ENCODE assay signal across 8 cellular contexts in the genomic region with DNA sequence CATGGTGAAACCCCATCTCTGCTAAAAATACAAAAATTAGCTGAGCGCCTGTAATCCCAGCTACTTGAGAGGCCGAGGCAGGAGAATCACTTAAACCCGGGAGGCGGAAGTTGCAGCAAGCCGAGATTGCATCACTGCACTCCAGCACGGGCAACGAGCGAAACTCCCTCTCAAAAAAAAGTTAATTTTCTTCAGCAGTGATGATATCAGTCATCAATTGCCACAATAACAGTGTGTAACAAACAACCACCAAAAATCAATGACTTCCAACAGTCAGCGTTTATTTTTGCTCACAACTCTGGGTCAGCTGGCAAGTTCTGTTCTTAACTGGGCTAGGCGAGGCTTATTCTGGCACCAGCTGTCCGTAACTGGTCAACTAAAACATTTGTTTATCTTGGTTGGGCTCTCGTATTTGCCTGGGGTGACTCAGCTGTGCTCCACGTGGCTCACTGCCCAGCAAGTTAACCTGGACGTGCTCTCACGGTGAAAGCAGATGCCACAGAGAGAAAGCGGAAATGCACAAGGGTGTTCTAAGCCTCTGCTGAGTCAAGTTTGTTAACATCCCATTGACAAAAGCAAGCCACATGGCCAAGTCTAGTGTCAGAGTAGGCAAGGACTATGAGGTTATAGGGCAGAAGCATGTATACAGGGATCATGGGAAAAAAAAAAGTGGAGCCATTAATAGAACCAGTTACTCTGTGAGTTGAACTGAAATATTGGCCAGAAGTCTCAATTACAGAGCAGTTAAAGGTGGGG. TPM values are rescaled to one million over a fixed set of nuclear protein-coding genes. Genes with fewer than 3 reads are reported as not detected.
DNase-seq lines count a peak whose midpoint lies in the region; ATAC-seq and TF ChIP-seq lines count a peak whose summit lies in the region.

No MANE protein-coding gene starts in this region.

- POLR2A ChIA-PET in RWPE1 (lab: Yijun Ruan, JAX; ENCODE audit: low non-redundant PET), result no interaction called here

- peak; percentile 91 for DNase-seq in A172 (ENCODE audit: low spot score)
- DNase-seq in HT1080 (ENCODE audit: low read depth), result peak; percentile 94
- peak; percentile 85 for DNase-seq in RWPE1 (ENCODE audit: low spot score)
- DNase-seq in fibroblast of peridontal ligament (ENCODE audit: extremely low read depth), result peak; percentile 1
- peak; percentile 5 for DNase-seq in occipital lobe (lab: John Stamatoyannopoulos, UW)
- DNase-seq in NCI-H1694 treated with DMSO at 0.1 percent for 48 hours (lab: John Stamatoyannopoulos, UW), result no peak
- no peak for DNase-seq in midbrain (lab: John Stamatoyannopoulos, UW)

- ATAC-seq in activated CD4-positive, CD25-positive, alpha-beta regulatory T cell treated with anti-CD3 and anti-CD28 coated beads, Interleukin-2, amount 50 U/mL, for 24 hours, result no peak

- no peak for TF ChIP-seq CTCF in RWPE1 (conservative IDR thresholded peaks at IDR 0.05; ENCODE audit: low read depth)

- CTCF ChIA-PET in RWPE1 (lab: Yijun Ruan, JAX), result interaction anchor here (0.7 kb wide), 3 partner anchors 327 to 1090 kb away, joined by 3 to 4 read pairs (median 3); no protein-coding TSS in a partner anchor

- peak overlapping the region; percentile 95 for H3K27ac ChIP-seq in RWPE1

RNA-seq across cellular contexts. Expression of gene LHFPL7, which starts 52.1 kb away (rescaled TPM):
- total RNA-seq in A172 (2014; rRNA removed; shearing (Covaris generic)), result not detected in 2 replicates
- not detected in 2 replicates for total RNA-seq in HT1080 (2014; rRNA removed; shearing (Covaris generic))
- not detected in 2 replicates for polyA plus RNA-seq in HT1080 (2015; cell fraction: cytosol; rRNA removed)
- not detected in 2 replicates for polyA plus RNA-seq in HT1080 (2015; cell fraction: nucleus; rRNA removed)
- total RNA-seq in occipital lobe, result not detected

RNA-seq across cellular contexts. Expression of gene KIAA1671, which starts 58.1 kb away (rescaled TPM):
- total RNA-seq in A172 (2014; rRNA removed; shearing (Covaris generic)), result 6.1 and 7.4 TPM in 2 replicates
- total RNA-seq in HT1080 (2014; rRNA removed; shearing (Covaris generic)), result 9.8 and 12.8 TPM in 2 replicates
- polyA plus RNA-seq in HT1080 (2015; cell fraction: cytosol; rRNA removed), result 6.9 and 7.1 TPM in 2 replicates
- polyA plus RNA-seq in HT1080 (2015; cell fraction: nucleus; rRNA removed), result 50.6 and 62.4 TPM in 2 replicates
- total RNA-seq in occipital lobe, result 5.0 TPM

Comparison
In these comparisons a context has a peak if more than half of its experiments do, and no peak if none do; other contexts are left out.
1. DNase-seq: peak in A172 (single experiment), HT1080 (single experiment), RWPE1 (single experiment), fibroblast of peridontal ligament (single experiment) and occipital lobe (single experiment); none in NCI-H1694 treated with DMSO at 0.1 percent for 48 hours (single experiment) and midbrain (single experiment).